In genomic region chr11:121024989-121025388, GRCh38 we compare ENCODE assay signal across 8 cellular contexts.
DNase-seq lines count a peak whose midpoint lies in the region; ATAC-seq and TF ChIP-seq lines count a peak whose summit lies in the region.

No MANE protein-coding gene starts in this region.

- H3K36me3 ChIP-seq in neutrophil = no peaks in the 10 kb centered on the region

- CTCF ChIA-PET in RWPE1 (lab: Yijun Ruan, JAX) = no interaction called here

- H3K27ac ChIP-seq in RWPE1 (peak overlapping the region; percentile 69), neutrophil (no peak overlapping the region)

- H3K4me1 ChIP-seq in neutrophil (ENCODE audit: control insufficient read depth in 1 of 2, insufficient read depth in 1 of 2, low read depth in 1 of 2, low read length in 1 of 2) = peaks cover 0 to 14% of the 10 kb centered on the region in 2 experiments

- peaks cover 45% of the 10 kb centered on the region for H3K27me3 ChIP-seq in neutrophil

- TF ChIP-seq CTCF in GM13977 (IDR thresholded peaks at IDR 0.05; ENCODE audit: extremely low read depth, insufficient read depth, missing control alignments) (no peak), RWPE1 (conservative IDR thresholded peaks at IDR 0.05; ENCODE audit: low read depth) (no peak), neutrophil (IDR thresholded peaks at IDR 0.05) (no peak)

- H3K4me3 ChIP-seq in neutrophil (ENCODE audit: low read depth in 1 of 2, low read length in 1 of 2) = peak overlapping the region; percentile 58 to 72

- ATAC-seq in HG02852 (IDR thresholded peaks at IDR 0.05; ENCODE audit: unreplicated experiment) (no peak), GM21447 (IDR thresholded peaks at IDR 0.05; ENCODE audit: unreplicated experiment) (no peak), HG03095 (IDR thresholded peaks at IDR 0.05; ENCODE audit: unreplicated experiment) (no peak)

- DNase-seq in GM13977 (ENCODE audit: low spot score) (peak; percentile 40), RWPE1 (ENCODE audit: low spot score) (peak; percentile 26), fibroblast of gingiva (ENCODE audit: low read depth) (peak; percentile 23), NCI-H146 (lab: John Stamatoyannopoulos, UW) (no peak)

- POLR2A ChIA-PET in RWPE1 (lab: Yijun Ruan, JAX; ENCODE audit: low non-redundant PET) = no interaction called here

- in situ Hi-C loops in GM13977 (cut with MboI; ENCODE audit: low pct_unique_long_range_greater_than_20kb, low sequenced_read_pairs, unreplicated experiment) = no loop called here

- H3K9me3 ChIP-seq in neutrophil = no peaks in the 10 kb centered on the region
